8 cellular contexts compared by ENCODE assay signal in genomic region chr22:18000441-18001039, GRCh38. TPM values are rescaled to one million over a fixed set of nuclear protein-coding genes. Genes with fewer than 3 reads are reported as not detected.
A peak's percentile ranks its signal among the peaks of the same experiment; 100 is the strongest.
DNase-seq lines count a peak whose midpoint lies in the region; ATAC-seq, FAIRE-seq and TF ChIP-seq lines count a peak whose summit lies in the region.

No MANE protein-coding gene starts in this region.

- no peak for ATAC-seq in GM18502 (IDR thresholded peaks at IDR 0.05; ENCODE audit: poor library complexity, unreplicated experiment)

- DNase-seq in H9 (no peak), colonic mucosa (peak; percentile 39), mesenchymal stem cell (peak; percentile 65), NCI-H1048 (lab: John Stamatoyannopoulos, UW) (no peak), RCC 7860 (ENCODE audit: low spot score) (no peak)

- H3K27ac ChIP-seq in H9 (ENCODE audit: insufficient read length, low read depth, low read length) (no peak overlapping the region), colonic mucosa (peak overlapping the region; percentile 93), mesenchymal stem cell (ENCODE audit: low read length, poor library complexity, severe bottlenecking) (peak overlapping the region; percentile 53), thymus (ENCODE audit: low read depth) (no peak overlapping the region)

- no peak for TF ChIP-seq CTCF in H9 (conservative IDR thresholded peaks at IDR 0.05)
- TF ChIP-seq CTCF in colonic mucosa (IDR thresholded peaks at IDR 0.05) = no peak

- no peaks in the 10 kb centered on the region for H3K27me3 ChIP-seq in H9 (ENCODE audit: insufficient read depth, low read length)
- H3K27me3 ChIP-seq in colonic mucosa = no peaks in the 10 kb centered on the region
- no peaks in the 10 kb centered on the region for H3K27me3 ChIP-seq in mesenchymal stem cell (ENCODE audit: control insufficient read depth in 1 of 2, insufficient read depth in 1 of 2, low read length in 2 of 2)
- peaks cover 5% of the 10 kb centered on the region for H3K27me3 ChIP-seq in thymus (ENCODE audit: control insufficient read depth, insufficient read depth)

- H2BK120ac ChIP-seq in H9 (ENCODE audit: low read depth, low read length, poor library complexity, severe bottlenecking) (no peak overlapping the region), mesenchymal stem cell (ENCODE audit: low read depth, low read length) (no peak overlapping the region)

- no peak overlapping the region for H2BK5ac ChIP-seq in H9 (ENCODE audit: insufficient read length, low read length)
- no peak overlapping the region for H2BK5ac ChIP-seq in mesenchymal stem cell (ENCODE audit: low read depth, low read length, poor library complexity, severe bottlenecking)

- H2BK20ac ChIP-seq in H9 (ENCODE audit: low read depth, low read length, poor library complexity, severe bottlenecking) = no peak overlapping the region

- H3K27ac Mint-ChIP-seq in H9 = no peak overlapping the region
- no peak overlapping the region for H3K27ac Mint-ChIP-seq in T-helper 1 cell treated with Interleukin-12 subunit alpha and Interleukin-12 subunit beta and Interleukin-4 antibody, amounts not matched to agents 30 μg/mL and 1 μg/mL, for 36 hours

- no peak overlapping the region for H4K5ac ChIP-seq in H9 (ENCODE audit: insufficient read length, low read depth, low read length)

- H3K56ac ChIP-seq in H9 (ENCODE audit: insufficient read length, low read depth, low read length) = no peak overlapping the region

- H3K4me1 ChIP-seq in H9 (ENCODE audit: insufficient read depth, low read length) = peaks cover 2% of the 10 kb centered on the region
- peaks cover 9% of the 10 kb centered on the region for H3K4me1 ChIP-seq in colonic mucosa
- peaks cover 18% of the 10 kb centered on the region for H3K4me1 ChIP-seq in mesenchymal stem cell (ENCODE audit: control insufficient read depth, insufficient read depth, low read depth, low read length)
- H3K4me1 ChIP-seq in thymus (ENCODE audit: control insufficient read depth, insufficient read depth, low read length) = peaks cover 4% of the 10 kb centered on the region

- peaks cover 9% of the 10 kb centered on the region for H3K23me2 ChIP-seq in H9 (ENCODE audit: insufficient read length, low read depth, low read length, poor library complexity, severe bottlenecking)

- H3K36me3 Mint-ChIP-seq in H9 (ENCODE audit: insufficient read depth in 1 of 3, low read depth in 3 of 3) = peaks cover 0 to 2% (median 0%) of the 10 kb centered on the region in 3 experiments; a peak in 2 of 7 replicates
- no peaks in the 10 kb centered on the region for H3K36me3 Mint-ChIP-seq in T-helper 1 cell treated with Interleukin-12 subunit alpha and Interleukin-12 subunit beta and Interleukin-4 antibody, amounts not matched to agents 30 μg/mL and 1 μg/mL, for 36 hours (ENCODE audit: low read depth)

- peaks cover 13% of the 10 kb centered on the region; the same call in 1 of the 2 replicates for H3K79me2 ChIP-seq in H9 (ENCODE audit: insufficient read depth, low read length)

- peaks cover 12 to 16% of the 10 kb centered on the region in 2 experiments for H3K4me1 Mint-ChIP-seq in H9
- H3K4me1 Mint-ChIP-seq in T-helper 1 cell treated with Interleukin-12 subunit alpha and Interleukin-12 subunit beta and Interleukin-4 antibody, amounts not matched to agents 30 μg/mL and 1 μg/mL, for 36 hours (ENCODE audit: low read depth) = peaks cover 37% of the 10 kb centered on the region

- H3K79me1 ChIP-seq in H9 (ENCODE audit: insufficient read depth, low read depth, low read length, poor library complexity, severe bottlenecking) (no peaks in the 10 kb centered on the region), mesenchymal stem cell (replicated peaks; ENCODE audit: low read length, poor library complexity, severe bottlenecking) (peaks cover 10% of the 10 kb centered on the region)

- no peak overlapping the region for H4K8ac ChIP-seq in H9 (replicated peaks; ENCODE audit: insufficient read length, low read depth, low read length)
- peak overlapping the region; percentile 12 for H4K8ac ChIP-seq in mesenchymal stem cell (ENCODE audit: low read length)

- no peaks in the 10 kb centered on the region; a peak in 1 of 5 replicates for H3K9me3 Mint-ChIP-seq in H9
- H3K9me3 Mint-ChIP-seq in T-helper 1 cell treated with Interleukin-12 subunit alpha and Interleukin-12 subunit beta and Interleukin-4 antibody, amounts not matched to agents 30 μg/mL and 1 μg/mL, for 36 hours = no peaks in the 10 kb centered on the region

- H2AFZ ChIP-seq in H9 (ENCODE audit: low read length) (no peak overlapping the region), mesenchymal stem cell (ENCODE audit: low read depth, low read length) (peak overlapping the region; percentile 71)

- no CpG with 5 or more reads among the region's 52 CpGs for WGBS in H9 (ENCODE audit: extremely low coverage, insufficient read length, low lambda C conversion rate)
- WGBS in mesenchymal stem cell = 2% methylated on average over 39 of the region's 52 CpGs
- WGBS in thymus = 3% methylated on average over 52 of the region's 52 CpGs

- H2AK5ac ChIP-seq in H9 (ENCODE audit: insufficient read length, low read length) = no peak overlapping the region
- no peak overlapping the region for H2AK5ac ChIP-seq in mesenchymal stem cell (ENCODE audit: low read length, severe bottlenecking)

- H3K27me3 Mint-ChIP-seq in H9 (ENCODE audit: low read depth) = peaks cover 7% of the 10 kb centered on the region
- peaks cover 15% of the 10 kb centered on the region for H3K27me3 Mint-ChIP-seq in T-helper 1 cell treated with Interleukin-12 subunit alpha and Interleukin-12 subunit beta and Interleukin-4 antibody, amounts not matched to agents 30 μg/mL and 1 μg/mL, for 36 hours (ENCODE audit: low read depth)

- no peak overlapping the region for H3T11ph ChIP-seq in H9 (ENCODE audit: low read length)

- peak overlapping the region; percentile 83 for H3K4me3 ChIP-seq in colonic mucosa
- peak overlapping the region; percentile 87 to 91 for H3K4me3 ChIP-seq in mesenchymal stem cell (ENCODE audit: insufficient read depth in 1 of 2, low read depth in 1 of 2, low read length in 2 of 2)
- peak overlapping the region; percentile 70 for H3K4me3 ChIP-seq in thymus (ENCODE audit: low read length)

- no peak overlapping the region for H4K91ac ChIP-seq in H9 (ENCODE audit: insufficient read length, low read depth, low read length)
- no peak overlapping the region for H4K91ac ChIP-seq in mesenchymal stem cell (ENCODE audit: low read length)

- H4K20me1 ChIP-seq in H9 (ENCODE audit: control insufficient read depth, insufficient read depth, insufficient read length) = no peaks in the 10 kb centered on the region

- FAIRE-seq in RCC 7860 (lab: Jason Lieb, UNC) = no peak

- no peak overlapping the region for H2BK12ac ChIP-seq in H9 (ENCODE audit: insufficient read length, low read depth, low read length)
- H2BK12ac ChIP-seq in mesenchymal stem cell (ENCODE audit: low read length in 2 of 2) = peak overlapping the region in 1 of 2 experiments; percentile 25

- no peak overlapping the region for H3K18ac ChIP-seq in H9 (ENCODE audit: insufficient read length, low read depth, low read length)
- H3K18ac ChIP-seq in mesenchymal stem cell (ENCODE audit: low read depth in 1 of 2, low read length in 2 of 2) = peak overlapping the region in 1 of 2 experiments; percentile 79

- peak overlapping the region; percentile 48 for H3K4me2 ChIP-seq in H9 (ENCODE audit: insufficient read depth, insufficient read length, low read length)
- H3K4me2 ChIP-seq in mesenchymal stem cell (ENCODE audit: low read length, poor library complexity, severe bottlenecking) = peak overlapping the region; percentile 100

- H2BK15ac ChIP-seq in H9 (ENCODE audit: low read depth, low read length) (no peak overlapping the region), mesenchymal stem cell (ENCODE audit: low read depth, poor library complexity, severe bottlenecking) (no peak overlapping the region)

- intact Hi-C loops in colonic mucosa (cut with DNase I) = loop anchor here (2.0 kb wide), 1 partner anchor 76 kb away; the partner anchor contains the start of gene PEX26

- H3K4ac ChIP-seq in H9 (ENCODE audit: low read depth, low read length) = no peak overlapping the region
- peak overlapping the region; percentile 46 to 71 for H3K4ac ChIP-seq in mesenchymal stem cell (ENCODE audit: low read depth in 1 of 2, low read length in 2 of 2)

- H3K36me3 ChIP-seq in colonic mucosa (no peaks in the 10 kb centered on the region), mesenchymal stem cell (ENCODE audit: control insufficient read depth in 1 of 2, insufficient read depth in 2 of 2, low read depth in 1 of 2, low read length in 2 of 2) (peaks cover 0 to 6% of the 10 kb centered on the region in 2 experiments), thymus (ENCODE audit: control insufficient read depth, insufficient read depth) (no peaks in the 10 kb centered on the region)

- H3K9ac ChIP-seq in H9 (ENCODE audit: extremely low read depth, insufficient read length, low read length) (no peak overlapping the region), colonic mucosa (ENCODE audit: low read depth in 2 of 2, low read length in 2 of 2) (peak overlapping the region; percentile 84 to 85), mesenchymal stem cell (ENCODE audit: low read length) (peak overlapping the region; percentile 99)

- H3K14ac ChIP-seq in H9 (ENCODE audit: insufficient read depth, low read length) (peak overlapping the region; percentile 55), mesenchymal stem cell (ENCODE audit: low read length in 2 of 2) (peak overlapping the region in 1 of 2 experiments; percentile 89)

- no peak overlapping the region for H3K23ac ChIP-seq in H9 (ENCODE audit: insufficient read length, low read depth, low read length)
- peak overlapping the region; percentile 22 to 93 for H3K23ac ChIP-seq in mesenchymal stem cell (ENCODE audit: low read length in 2 of 2)

- H3K9me3 ChIP-seq in H9 (ENCODE audit: control insufficient read depth, low read depth, low read length) (no peaks in the 10 kb centered on the region), colonic mucosa (no peaks in the 10 kb centered on the region), mesenchymal stem cell (ENCODE audit: control insufficient read depth, low read length) (no peaks in the 10 kb centered on the region), thymus (ENCODE audit: control insufficient read depth) (no peaks in the 10 kb centered on the region)

- H3K4me3 Mint-ChIP-seq in H9 = peak overlapping the region; percentile 70 to 84
- H3K4me3 Mint-ChIP-seq in T-helper 1 cell treated with Interleukin-12 subunit alpha and Interleukin-12 subunit beta and Interleukin-4 antibody, amounts not matched to agents 30 μg/mL and 1 μg/mL, for 36 hours = peak overlapping the region; percentile 68

RNA-seq across cellular contexts. Expression of gene MICAL3, which starts 23.8 kb away (rescaled TPM):
- 41.6 and 50.2 TPM in 2 replicates for total RNA-seq in H9 (2021)
- 10 to 100 TPM; 72.5 to 84.5 TPM for total RNA-seq in colonic mucosa
- polyA plus RNA-seq in mesenchymal stem cell (2013, experiment 1 of 2) = 8.3 TPM
- 6.7 TPM for polyA plus RNA-seq in mesenchymal stem cell (2013, experiment 2 of 2)
- 4.0 TPM for polyA plus RNA-seq in thymus

Comparison
In these comparisons a context has a peak if more than half of its experiments do, and no peak if none do; other contexts are left out.
1. DNase-seq: peak in colonic mucosa (single experiment) and mesenchymal stem cell (single experiment); none in H9 (single experiment), NCI-H1048 (single experiment) and RCC 7860 (single experiment).
2. H3K27ac ChIP-seq: peak in colonic mucosa (single experiment) and mesenchymal stem cell (single experiment); none in H9 (single experiment) and thymus (single experiment).
3. Peak in every context shown above with its lines, with median percentiles within 50 percentile points of each other: H3K4me3 ChIP-seq.